16 cellular contexts compared by ENCODE assay signal in the genomic region with DNA sequence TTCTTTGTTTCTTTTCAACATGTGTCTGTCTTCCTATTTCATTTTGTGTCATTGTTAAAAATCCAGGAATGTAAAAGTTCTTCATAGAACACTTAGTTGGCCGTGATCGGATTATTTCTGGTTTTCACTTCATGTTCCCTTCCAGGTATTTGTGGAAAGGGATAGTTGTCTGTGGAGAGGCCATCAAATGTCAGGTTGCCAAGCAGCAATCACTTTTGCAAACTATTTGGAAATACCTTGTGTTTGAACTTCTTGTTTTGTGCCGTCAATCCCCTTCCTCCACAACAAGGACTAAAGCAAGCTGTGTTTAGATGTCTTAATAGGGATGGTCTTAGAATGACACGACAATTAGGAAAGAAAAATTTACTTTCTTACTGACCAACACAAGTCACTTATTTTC.
A peak's percentile ranks its signal among the peaks of the same experiment; 100 is the strongest.
DNase-seq lines count a peak whose midpoint lies in the region; ATAC-seq and TF ChIP-seq lines count a peak whose summit lies in the region.
"Had no signal": no experiment of that assay in that cellular context is flagged by ENCODE, and none has a peak within 500 bp of the region (broad histone marks: within the 10 kb centered on the region; RNA-seq: fewer than 3 reads in every experiment).

No MANE protein-coding gene starts in this region.

- no peaks in the 10 kb centered on the region for H3K27me3 Mint-ChIP-seq in GM23338 (ENCODE audit: insufficient read depth, low read depth, poor library complexity)
- H3K27me3 Mint-ChIP-seq: CD4-positive, alpha-beta memory T cell had no signal

- no peaks in the 10 kb centered on the region for H3K36me3 ChIP-seq in GM23338 (ENCODE audit: insufficient read depth)
- no peaks in the 10 kb centered on the region for H3K36me3 ChIP-seq in right lobe of liver
- no peaks in the 10 kb centered on the region for H3K36me3 ChIP-seq in suprapubic skin

- H3K27ac ChIP-seq in GM23338 (ENCODE audit: low read depth): no peak overlapping the region
- H3K27ac ChIP-seq in right lobe of liver: no peak overlapping the region
- peak overlapping the region; percentile 31 for H3K27ac ChIP-seq in suprapubic skin
- H3K27ac ChIP-seq in dorsolateral prefrontal cortex: no peak overlapping the region
- H3K27ac ChIP-seq: GM23248 had no signal

- DNase-seq in GM23338 (ENCODE audit: low spot score): no peak
- peak; percentile 1 for DNase-seq in NOMO-1 treated with DMSO at 0.1 percent for 48 hours (lab: John Stamatoyannopoulos, UW; ENCODE audit: unreplicated experiment)
- peak in 1 of 3 donors; percentile 44 for DNase-seq in right lobe of liver
- DNase-seq in suprapubic skin (ENCODE audit: low spot score in 2 of 2): no peak
- no peak for DNase-seq in T-helper 1 cell
- DNase-seq in dorsolateral prefrontal cortex: no peak
- DNase-seq: C1 segment of cervical spinal cord; Calu3; CD4-positive, alpha-beta memory T cell; COR-L47; DMS53; DMS79 treated with DMSO at 0.1 percent for 48 hours; GM23248; H9 had no signal

- WGBS in right lobe of liver (ENCODE audit: insufficient coverage, low coverage, low lambda C conversion rate, missing lambda C conversion rate): 32% methylated on average over 4 of the region's 4 CpGs
- WGBS in suprapubic skin: 84% methylated on average over 4 of the region's 4 CpGs

- TF ChIP-seq POLR2A in right lobe of liver (IDR thresholded peaks at IDR 0.05) (no peak), suprapubic skin (IDR thresholded peaks at IDR 0.05) (no peak)

- TF ChIP-seq EP300 in suprapubic skin (IDR thresholded peaks at IDR 0.05): no peak

- H3K27ac Mint-ChIP-seq in GM23338: no peak overlapping the region
- H3K27ac Mint-ChIP-seq: CD4-positive, alpha-beta memory T cell; H9 had no signal

- peaks cover 11% of the 10 kb centered on the region; the same call in 2 of the 3 replicates for H3K9me3 Mint-ChIP-seq in GM23338

- TF ChIP-seq CTCF in GM23338 (conservative IDR thresholded peaks at IDR 0.05; ENCODE audit: low read depth in 2 of 2) (no peak), right lobe of liver (IDR thresholded peaks at IDR 0.05) (no peak), suprapubic skin (IDR thresholded peaks at IDR 0.05) (no peak), dorsolateral prefrontal cortex (IDR thresholded peaks at IDR 0.05 in 54 of 56, conservative IDR thresholded peaks at IDR 0.05 in 2 of 56; ENCODE audit: low read depth in 1 of 56, partially characterized antibody in 56 of 56) (no peak)

- peak overlapping the region; percentile 23; the same call in 1 of the 2 replicates for H2AFZ ChIP-seq in GM23338
- H2AFZ ChIP-seq: GM23248 had no signal

- no peaks in the 10 kb centered on the region for H3K9me3 ChIP-seq in right lobe of liver
- peaks cover 3% of the 10 kb centered on the region for H3K9me3 ChIP-seq in suprapubic skin

- H3K27me3 ChIP-seq in GM23338 (ENCODE audit: insufficient read depth) (no peaks in the 10 kb centered on the region), right lobe of liver (no peaks in the 10 kb centered on the region), suprapubic skin (no peaks in the 10 kb centered on the region), dorsolateral prefrontal cortex (no peaks in the 10 kb centered on the region)

- ATAC-seq in GM23338 (no peak), right lobe of liver (peak; percentile 62 to 83 (median 80)), HG02763 (IDR thresholded peaks at IDR 0.05; ENCODE audit: unreplicated experiment) (no peak)
- ATAC-seq: HCT116 had no signal

- no peaks in the 10 kb centered on the region for H3K79me2 ChIP-seq in GM23338 (replicated peaks; ENCODE audit: insufficient read depth)

- H3K4me1 ChIP-seq in GM23338 (ENCODE audit: insufficient read depth) (no peaks in the 10 kb centered on the region), right lobe of liver (peaks cover 0 to 6% (median 0%) of the 10 kb centered on the region in 4 donors), suprapubic skin (no peaks in the 10 kb centered on the region)

- H3K4me1 Mint-ChIP-seq in GM23338: no peaks in the 10 kb centered on the region
- H3K4me1 Mint-ChIP-seq: CD4-positive, alpha-beta memory T cell; H9 had no signal

- no peaks in the 10 kb centered on the region for H4K20me1 ChIP-seq in GM23338 (replicated peaks; ENCODE audit: insufficient read depth)

- no peak overlapping the region for H3K4me2 ChIP-seq in GM23338

- intact Hi-C loops in right lobe of liver (cut with DNase I): no loop called here
- intact Hi-C loops in dorsolateral prefrontal cortex (cut with DNase I): no loop called here

- H3K4me3 ChIP-seq in GM23338: no peak overlapping the region
- H3K4me3 ChIP-seq in right lobe of liver: no peak overlapping the region
- H3K4me3 ChIP-seq in suprapubic skin: no peak overlapping the region
- no peak overlapping the region for H3K4me3 ChIP-seq in dorsolateral prefrontal cortex
- H3K4me3 ChIP-seq: GM23248 had no signal

- no peak overlapping the region for H3K4me3 Mint-ChIP-seq in GM23338
- H3K4me3 Mint-ChIP-seq: CD4-positive, alpha-beta memory T cell; H9 had no signal

- H3K9me2 ChIP-seq in GM23338 (ENCODE audit: insufficient read depth): no peaks in the 10 kb centered on the region

- no peaks in the 10 kb centered on the region for H3F3A ChIP-seq in GM23338 (replicated peaks; ENCODE audit: low read depth)

- H3K36me3 Mint-ChIP-seq in GM23338 (ENCODE audit: low read depth): peaks cover 6% of the 10 kb centered on the region; the same call in 2 of the 3 replicates
- H3K36me3 Mint-ChIP-seq: CD4-positive, alpha-beta memory T cell had no signal

TF ChIP-seq in GM23338, 12 proteins besides CTCF, POLR2A, EP300 and RAD21 (continues in another document):
- no peak for TF ChIP-seq POLR2AphosphoS5 (IDR thresholded peaks at IDR 0.05; ENCODE audit: low read depth)
- no peak for TF ChIP-seq ZNF114 (CRISPR knock-in tag; IDR thresholded peaks at IDR 0.05)
- TF ChIP-seq NANOG (IDR thresholded peaks at IDR 0.05; ENCODE audit: borderline replicate concordance): no peak
- TF ChIP-seq STAT1 (IDR thresholded peaks at IDR 0.05; ENCODE audit: unreplicated experiment): no peak
- no peak for TF ChIP-seq JUNB (IDR thresholded peaks at IDR 0.05; ENCODE audit: unreplicated experiment)
- TF ChIP-seq EZH2 (IDR thresholded peaks at IDR 0.05; ENCODE audit: low read depth, unreplicated experiment): no peak
- TF ChIP-seq, protein P1, sequence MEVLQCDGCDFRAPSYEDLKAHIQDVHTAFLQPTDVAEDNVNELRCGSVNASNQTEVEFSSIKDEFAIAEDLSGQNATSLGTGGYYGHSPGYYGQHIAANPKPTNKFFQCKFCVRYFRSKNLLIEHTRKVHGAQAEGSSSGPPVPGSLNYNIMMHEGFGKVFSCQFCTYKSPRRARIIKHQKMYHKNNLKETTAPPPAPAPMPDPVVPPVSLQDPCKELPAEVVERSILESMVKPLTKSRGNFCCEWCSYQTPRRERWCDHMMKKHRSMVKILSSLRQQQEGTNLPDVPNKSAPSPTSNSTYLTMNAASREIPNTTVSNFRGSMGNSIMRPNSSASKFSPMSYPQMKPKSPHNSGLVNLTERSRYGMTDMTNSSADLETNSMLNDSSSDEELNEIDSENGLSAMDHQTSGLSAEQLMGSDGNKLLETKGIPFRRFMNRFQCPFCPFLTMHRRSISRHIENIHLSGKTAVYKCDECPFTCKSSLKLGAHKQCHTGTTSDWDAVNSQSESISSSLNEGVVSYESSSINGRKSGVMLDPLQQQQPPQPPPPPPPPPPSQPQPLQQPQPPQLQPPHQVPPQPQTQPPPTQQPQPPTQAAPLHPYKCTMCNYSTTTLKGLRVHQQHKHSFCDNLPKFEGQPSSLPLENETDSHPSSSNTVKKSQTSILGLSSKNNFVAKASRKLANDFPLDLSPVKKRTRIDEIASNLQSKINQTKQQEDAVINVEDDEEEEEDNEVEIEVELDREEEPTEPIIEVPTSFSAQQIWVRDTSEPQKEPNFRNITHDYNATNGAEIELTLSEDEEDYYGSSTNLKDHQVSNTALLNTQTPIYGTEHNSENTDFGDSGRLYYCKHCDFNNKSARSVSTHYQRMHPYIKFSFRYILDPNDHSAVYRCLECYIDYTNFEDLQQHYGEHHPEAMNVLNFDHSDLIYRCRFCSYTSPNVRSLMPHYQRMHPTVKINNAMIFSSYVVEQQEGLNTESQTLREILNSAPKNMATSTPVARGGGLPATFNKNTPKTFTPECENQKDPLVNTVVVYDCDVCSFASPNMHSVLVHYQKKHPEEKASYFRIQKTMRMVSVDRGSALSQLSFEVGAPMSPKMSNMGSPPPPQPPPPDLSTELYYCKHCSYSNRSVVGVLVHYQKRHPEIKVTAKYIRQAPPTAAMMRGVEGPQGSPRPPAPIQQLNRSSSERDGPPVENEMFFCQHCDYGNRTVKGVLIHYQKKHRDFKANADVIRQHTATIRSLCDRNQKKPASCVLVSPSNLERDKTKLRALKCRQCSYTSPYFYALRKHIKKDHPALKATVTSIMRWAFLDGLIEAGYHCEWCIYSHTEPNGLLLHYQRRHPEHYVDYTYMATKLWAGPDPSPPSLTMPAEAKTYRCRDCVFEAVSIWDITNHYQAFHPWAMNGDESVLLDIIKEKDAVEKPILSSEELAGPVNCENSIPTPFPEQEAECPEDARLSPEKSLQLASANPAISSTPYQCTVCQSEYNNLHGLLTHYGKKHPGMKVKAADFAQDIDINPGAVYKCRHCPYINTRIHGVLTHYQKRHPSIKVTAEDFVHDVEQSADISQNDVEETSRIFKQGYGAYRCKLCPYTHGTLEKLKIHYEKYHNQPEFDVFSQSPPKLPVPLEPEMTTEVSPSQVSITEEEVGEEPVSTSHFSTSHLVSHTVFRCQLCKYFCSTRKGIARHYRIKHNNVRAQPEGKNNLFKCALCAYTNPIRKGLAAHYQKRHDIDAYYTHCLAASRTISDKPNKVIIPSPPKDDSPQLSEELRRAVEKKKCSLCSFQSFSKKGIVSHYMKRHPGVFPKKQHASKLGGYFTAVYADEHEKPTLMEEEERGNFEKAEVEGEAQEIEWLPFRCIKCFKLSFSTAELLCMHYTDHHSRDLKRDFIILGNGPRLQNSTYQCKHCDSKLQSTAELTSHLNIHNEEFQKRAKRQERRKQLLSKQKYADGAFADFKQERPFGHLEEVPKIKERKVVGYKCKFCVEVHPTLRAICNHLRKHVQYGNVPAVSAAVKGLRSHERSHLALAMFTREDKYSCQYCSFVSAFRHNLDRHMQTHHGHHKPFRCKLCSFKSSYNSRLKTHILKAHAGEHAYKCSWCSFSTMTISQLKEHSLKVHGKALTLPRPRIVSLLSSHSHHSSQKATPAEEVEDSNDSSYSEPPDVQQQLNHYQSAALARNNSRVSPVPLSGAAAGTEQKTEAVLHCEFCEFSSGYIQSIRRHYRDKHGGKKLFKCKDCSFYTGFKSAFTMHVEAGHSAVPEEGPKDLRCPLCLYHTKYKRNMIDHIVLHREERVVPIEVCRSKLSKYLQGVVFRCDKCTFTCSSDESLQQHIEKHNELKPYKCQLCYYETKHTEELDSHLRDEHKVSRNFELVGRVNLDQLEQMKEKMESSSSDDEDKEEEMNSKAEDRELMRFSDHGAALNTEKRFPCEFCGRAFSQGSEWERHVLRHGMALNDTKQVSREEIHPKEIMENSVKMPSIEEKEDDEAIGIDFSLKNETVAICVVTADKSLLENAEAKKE (CRISPR knock-in tag; IDR thresholded peaks at IDR 0.05): no peak

Comparison
In these comparisons a context has a peak if more than half of its experiments do, and no peak if none do; other contexts are left out.
1. ATAC-seq: peak in right lobe of liver (4 of 4); none in GM23338 (single experiment) and HG02763 (single experiment).